13 cellular contexts compared by ENCODE assay signal in genomic region chr1:53552146-53552940, GRCh38.
A peak's percentile ranks its signal among the peaks of the same experiment; 100 is the strongest.
DNase-seq lines count a peak whose midpoint lies in the region; FAIRE-seq and TF ChIP-seq lines count a peak whose summit lies in the region.
"Had no signal": no experiment of that assay in that cellular context is flagged by ENCODE, and none has a peak within 500 bp of the region (broad histone marks: within the 10 kb centered on the region; RNA-seq: fewer than 3 reads in every experiment).

No MANE protein-coding gene starts in this region.

- H3K36me3 Mint-ChIP-seq in activated T-cell treated with anti-CD3 and anti-CD28 coated beads, Interleukin-2, amount 50 U/mL, for 24 hours (ENCODE audit: low read depth): no peaks in the 10 kb centered on the region

- no peak overlapping the region for H3K4me3 Mint-ChIP-seq in activated T-cell treated with anti-CD3 and anti-CD28 coated beads, Interleukin-2, amount 50 U/mL, for 24 hours
- H3K4me3 Mint-ChIP-seq: T-helper 2 cell treated with Interferon-gamma antibody and Interleukin-4, amounts not matched to agents 5 μg/mL and 100 μg/mL, for 36 hours had no signal

- peak overlapping the region; percentile 40 for H3K27ac Mint-ChIP-seq in activated T-cell treated with anti-CD3 and anti-CD28 coated beads, Interleukin-2, amount 50 U/mL, for 24 hours
- H3K27ac Mint-ChIP-seq: T-helper 2 cell treated with Interferon-gamma antibody and Interleukin-4, amounts not matched to agents 5 μg/mL and 100 μg/mL, for 36 hours had no signal

- peaks cover 5% of the 10 kb centered on the region for H3K27me3 Mint-ChIP-seq in activated T-cell treated with anti-CD3 and anti-CD28 coated beads, Interleukin-2, amount 50 U/mL, for 24 hours

- FAIRE-seq in GM12892 (lab: Jason Lieb, UNC): no peak

- H3K4me3 ChIP-seq in skeletal muscle cell (ENCODE audit: low read depth, low read length): no peak overlapping the region
- H3K4me3 ChIP-seq: breast epithelium had no signal

- H3K9me3 Mint-ChIP-seq in activated T-cell treated with anti-CD3 and anti-CD28 coated beads, Interleukin-2, amount 50 U/mL, for 24 hours: no peaks in the 10 kb centered on the region
- H3K9me3 Mint-ChIP-seq: T-helper 2 cell treated with Interferon-gamma antibody and Interleukin-4, amounts not matched to agents 5 μg/mL and 100 μg/mL, for 36 hours had no signal

- peak; percentile 12 for DNase-seq in activated T-cell treated with anti-CD3 and anti-CD28 coated beads, Interleukin-2, amount 50 U/mL, for 24 hours
- DNase-seq in activated T-cell treated with anti-CD3 and anti-CD28 coated beads, Interleukin-2, amount 50 U/mL, for 1 hour: no peak
- peak; percentile 42 for DNase-seq in NCI-H2107 (lab: John Stamatoyannopoulos, UW)
- DNase-seq in brain pericyte (ENCODE audit: low read depth, low spot score): peak; percentile 82
- peak; percentile 23 for DNase-seq in skeletal muscle cell (ENCODE audit: low read depth)
- DNase-seq in activated CD4-positive, alpha-beta T cell treated with anti-CD3 and anti-CD28 coated beads, Interleukin-2, amount 50 U/mL, for 48 hours: no peak
- DNase-seq in GM12892 (ENCODE audit: insufficient read length): no peak
- DNase-seq in stimulated activated CD4-positive, alpha-beta T cell treated with anti-CD3 and anti-CD28 coated beads, Interleukin-4, amount 100 ng/mL, for 1 hour: no peak
- DNase-seq: midbrain, MV-4-11, OCI-M1 had no signal

- H3K4me1 Mint-ChIP-seq in activated T-cell treated with anti-CD3 and anti-CD28 coated beads, Interleukin-2, amount 50 U/mL, for 24 hours (ENCODE audit: low read depth): peaks cover 15% of the 10 kb centered on the region

- no peak for TF ChIP-seq POLR2A in GM12892 (IDR thresholded peaks at IDR 0.05; ENCODE audit: low read depth, low read length)

Comparison
In these comparisons a context has a peak if more than half of its experiments do, and no peak if none do; other contexts are left out.
1. DNase-seq: peak in activated T-cell treated with anti-CD3 and anti-CD28 coated beads, Interleukin-2, amount 50 U/mL, for 24 hours (single experiment), NCI-H2107 (single experiment), brain pericyte (single experiment) and skeletal muscle cell (single experiment); none in activated T-cell treated with anti-CD3 and anti-CD28 coated beads, Interleukin-2, amount 50 U/mL, for 1 hour (single experiment), activated CD4-positive, alpha-beta T cell treated with anti-CD3 and anti-CD28 coated beads, Interleukin-2, amount 50 U/mL, for 48 hours (0 of 2), GM12892 (single experiment) and stimulated activated CD4-positive, alpha-beta T cell treated with anti-CD3 and anti-CD28 coated beads, Interleukin-4, amount 100 ng/mL, for 1 hour (single experiment).